1 cellular context compared by ENCODE assay signal in genomic region chr2:240136013-240136670, GRCh38.
TF ChIP-seq lines count a peak whose summit lies in the region.

COPS9 (minus strand) TSS chr2:240136305; CDS start chr2:240136284, 21 bp downstream.

TF ChIP-seq in WTC11, 78 proteins besides CTCF, POLR2A, EP300 and RAD21 (continued from another document):
- TF ChIP-seq, protein P1, sequence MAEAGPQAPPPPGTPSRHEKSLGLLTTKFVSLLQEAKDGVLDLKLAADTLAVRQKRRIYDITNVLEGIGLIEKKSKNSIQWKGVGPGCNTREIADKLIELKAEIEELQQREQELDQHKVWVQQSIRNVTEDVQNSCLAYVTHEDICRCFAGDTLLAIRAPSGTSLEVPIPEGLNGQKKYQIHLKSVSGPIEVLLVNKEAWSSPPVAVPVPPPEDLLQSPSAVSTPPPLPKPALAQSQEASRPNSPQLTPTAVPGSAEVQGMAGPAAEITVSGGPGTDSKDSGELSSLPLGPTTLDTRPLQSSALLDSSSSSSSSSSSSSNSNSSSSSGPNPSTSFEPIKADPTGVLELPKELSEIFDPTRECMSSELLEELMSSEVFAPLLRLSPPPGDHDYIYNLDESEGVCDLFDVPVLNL (CRISPR knock-in tag; IDR thresholded peaks at IDR 0.05; ENCODE audit: borderline replicate concordance, low read depth), result peak; percentile 30; the same call in 1 of the 2 replicates
- TF ChIP-seq E2F5 (CRISPR knock-in tag; IDR thresholded peaks at IDR 0.05) (0 out of 2 replicates have a peak, but pooled peaks have one; percentile 64), FOXJ3 (CRISPR knock-in tag; IDR thresholded peaks at IDR 0.05; ENCODE audit: borderline replicate concordance) (no peak), GRHL2 (CRISPR knock-in tag; IDR thresholded peaks at IDR 0.05; ENCODE audit: insufficient replicate concordance, severe bottlenecking) (no peak)
